22 cellular contexts compared by ENCODE assay signal in genomic region chr7:85229544-85229943, GRCh38. TPM values are rescaled to one million over a fixed set of nuclear protein-coding genes. Genes with fewer than 3 reads are reported as not detected.
DNase-seq lines count a peak whose midpoint lies in the region; ATAC-seq, FAIRE-seq and TF ChIP-seq lines count a peak whose summit lies in the region.
"Had no signal": no experiment of that assay in that cellular context is flagged by ENCODE, and none has a peak within 500 bp of the region (broad histone marks: within the 10 kb centered on the region; RNA-seq: fewer than 3 reads in every experiment).

No MANE protein-coding gene starts in this region.

- no peak overlapping the region for H3K27ac ChIP-seq in DOHH2 (ENCODE audit: low read depth, low read length)
- H3K27ac ChIP-seq: GM23248 had no signal

- H3K4me3 Mint-ChIP-seq in osteocyte (ENCODE audit: unreplicated experiment): no peak overlapping the region
- H3K4me3 Mint-ChIP-seq: CD14-positive monocyte; CD4-positive, alpha-beta T cell; CD8-positive, alpha-beta memory T cell had no signal

- H3F3A ChIP-seq in DOHH2 (ENCODE audit: control insufficient read depth, insufficient read depth): no peaks in the 10 kb centered on the region

- FAIRE-seq in GM12891 (lab: Jason Lieb, UNC): no peak
- FAIRE-seq: D721Med, GM12878, H1 had no signal

- no peaks in the 10 kb centered on the region for H3K36me3 ChIP-seq in DOHH2 (ENCODE audit: control insufficient read depth, low read length)
- H3K36me3 ChIP-seq: BE2C; BLaER1 treated with 17β-estradiol and CSF1 and Interleukin-3, amounts not matched to agents 10 nM and 100 nM had no signal

- no peaks in the 10 kb centered on the region for H3K79me2 ChIP-seq in DOHH2 (ENCODE audit: control insufficient read depth, low read length)

- no peak for TF ChIP-seq POLR2A in GM12891 (IDR thresholded peaks at IDR 0.05; ENCODE audit: low read depth, low read length)

- H3K4me3 ChIP-seq in DOHH2 (ENCODE audit: low read length): no peak overlapping the region
- H3K4me3 ChIP-seq: BLaER1 treated with 17β-estradiol and CSF1 and Interleukin-3, amounts not matched to agents 10 nM and 100 nM; GM12878; GM23248 had no signal

- H3K27ac Mint-ChIP-seq in osteocyte (ENCODE audit: unreplicated experiment): peak overlapping the region; percentile 59
- H3K27ac Mint-ChIP-seq: CD14-positive monocyte; CD4-positive, alpha-beta T cell; CD8-positive, alpha-beta memory T cell had no signal

- no peak for TF ChIP-seq CTCF in DOHH2 (IDR thresholded peaks at IDR 0.05; ENCODE audit: low read depth, low read length, poor library complexity, severe bottlenecking)
- TF ChIP-seq CTCF in osteocyte (IDR thresholded peaks at IDR 0.05): no peak

- peaks cover 35% of the 10 kb centered on the region for H3K4me1 Mint-ChIP-seq in osteocyte (ENCODE audit: unreplicated experiment)
- H3K4me1 Mint-ChIP-seq: CD14-positive monocyte; CD8-positive, alpha-beta memory T cell had no signal

- no peaks in the 10 kb centered on the region for H3K27me3 ChIP-seq in DOHH2 (ENCODE audit: control insufficient read depth, low read length)
- H3K27me3 ChIP-seq: BE2C; BLaER1 treated with 17β-estradiol and CSF1 and Interleukin-3, amounts not matched to agents 10 nM and 100 nM had no signal

- H4K20me1 ChIP-seq in DOHH2 (ENCODE audit: control insufficient read depth, insufficient read depth, low read depth, low read length): no peaks in the 10 kb centered on the region
- H4K20me1 ChIP-seq: BLaER1 treated with 17β-estradiol and CSF1 and Interleukin-3, amounts not matched to agents 10 nM and 100 nM had no signal

- ATAC-seq in SK-N-SH treated with all-trans-retinoic acid at 6 μM for 48 hours (peak; percentile 86), HG03460 (IDR thresholded peaks at IDR 0.05; ENCODE audit: unreplicated experiment) (no peak), GM19035 (IDR thresholded peaks at IDR 0.05; ENCODE audit: unreplicated experiment) (no peak)
- ATAC-seq: GM12878 had no signal

- peaks cover 5% of the 10 kb centered on the region for H3K9me3 Mint-ChIP-seq in osteocyte (ENCODE audit: unreplicated experiment)
- H3K9me3 Mint-ChIP-seq: CD4-positive, alpha-beta T cell had no signal

- DNase-seq in Kasumi-1 (lab: John Stamatoyannopoulos, UW) (peak; percentile 7 to 15), osteocyte (ENCODE audit: extremely low spot score, unreplicated experiment) (no peak), GM12891 (ENCODE audit: insufficient read length, low spot score) (no peak), EL (no peak)
- DNase-seq: BE2C; CD4-positive, alpha-beta T cell; CD8-positive, alpha-beta memory T cell; DMS 273 treated with DMSO at 0.1 percent for 48 hours; DMS79; GDM1; GM23248; H7; HCEC 1CT had no signal

- peaks cover 18% of the 10 kb centered on the region for H3K4me1 ChIP-seq in DOHH2 (ENCODE audit: control insufficient read depth, low read length)

- H3K27me3 Mint-ChIP-seq in osteocyte (ENCODE audit: unreplicated experiment): no peaks in the 10 kb centered on the region
- H3K27me3 Mint-ChIP-seq: CD4-positive, alpha-beta T cell had no signal

- H3K9me2 ChIP-seq in DOHH2 (replicated peaks; ENCODE audit: control insufficient read depth, low read length): no peaks in the 10 kb centered on the region; the same call in 1 of the 2 replicates

- H3K4me2 ChIP-seq in DOHH2 (ENCODE audit: low read length): peak overlapping the region; percentile 23; the same call in 1 of the 2 replicates

- peaks cover 5% of the 10 kb centered on the region; the same call in 1 of the 2 replicates for H3K9me3 ChIP-seq in DOHH2 (ENCODE audit: control insufficient read depth, insufficient read depth, low read length)
- H3K9me3 ChIP-seq: BE2C had no signal

- no peaks in the 10 kb centered on the region for H3K36me3 Mint-ChIP-seq in osteocyte (ENCODE audit: unreplicated experiment)
- H3K36me3 Mint-ChIP-seq: CD14-positive monocyte; CD8-positive, alpha-beta memory T cell had no signal

TF ChIP-seq in SK-N-SH treated with all-trans-retinoic acid at 6 μM for 48 hours, 23 proteins besides CTCF, POLR2A, EP300 and RAD21:
- TF ChIP-seq ESRRG (CRISPR knock-in tag; IDR thresholded peaks at IDR 0.05) (no peak), CREB5 (CRISPR knock-in tag; IDR thresholded peaks at IDR 0.05; ENCODE audit: low read depth) (no peak), GLIS3 (CRISPR knock-in tag; IDR thresholded peaks at IDR 0.05) (no peak)
TF ChIP-seq in SK-N-SH treated with all-trans-retinoic acid at 6 μM for 48 hours: peak in this region for 0.

TF ChIP-seq in GM12891, 5 proteins besides CTCF, POLR2A, EP300 and RAD21:
- no peak for TF ChIP-seq POLR2AphosphoS5 (IDR thresholded peaks at IDR 0.05; ENCODE audit: low read depth, low read length)
- no peak for TF ChIP-seq TAF1 (IDR thresholded peaks at IDR 0.05; ENCODE audit: low read depth, low read length)
- no peak for TF ChIP-seq PAX5 (IDR thresholded peaks at IDR 0.05; ENCODE audit: insufficient read depth, low read length, severe bottlenecking)
- no peak for TF ChIP-seq SPI1 (IDR thresholded peaks at IDR 0.05; ENCODE audit: low read depth, low read length)
- no peak for TF ChIP-seq POU2F2 (IDR thresholded peaks at IDR 0.05; ENCODE audit: low read depth, low read length)

RNA-seq across cellular contexts. Expression of gene SEMA3D, which starts 42.7 kb away (rescaled TPM):
- 18.6 and 19.4 TPM in 2 replicates for total RNA-seq in osteocyte
- polyA plus RNA-seq in GM12891 (2012; ENCODE audit: low read depth, missing spikeins): not detected
- total RNA-seq: CD4-positive, alpha-beta T cell; CD8-positive, alpha-beta memory T cell; GM12878 had no signal
- polyA plus RNA-seq: CD14-positive monocyte; CD8-positive, alpha-beta memory T cell had no signal

Comparison
In these comparisons a context has a peak if more than half of its experiments do, and no peak if none do; other contexts are left out.
1. DNase-seq: peak in Kasumi-1 (2 of 2); none in osteocyte (single experiment), GM12891 (single experiment) and EL (single experiment).